10 cellular contexts compared by ENCODE assay signal in the genomic region with DNA sequence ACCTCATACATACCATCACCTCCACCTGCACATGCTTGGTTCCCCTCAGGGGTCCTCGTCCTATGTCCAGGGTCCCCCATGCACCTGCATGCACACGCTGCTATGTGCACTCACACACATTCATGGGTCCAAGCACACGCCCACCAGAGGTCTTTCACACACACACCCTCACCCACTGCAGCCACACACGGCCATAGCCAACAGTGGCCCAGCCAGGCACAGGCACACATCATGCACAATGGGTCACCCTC. TPM values are rescaled to one million over a fixed set of nuclear protein-coding genes. Genes with fewer than 3 reads are reported as not detected.
DNase-seq lines count a peak whose midpoint lies in the region; ATAC-seq and TF ChIP-seq lines count a peak whose summit lies in the region.
"Had no signal": no experiment of that assay in that cellular context is flagged by ENCODE, and none has a peak within 500 bp of the region (broad histone marks: within the 10 kb centered on the region; RNA-seq: fewer than 3 reads in every experiment).

No MANE protein-coding gene starts in this region.

- H3K27me3 ChIP-seq in ectodermal cell (ENCODE audit: control insufficient read depth, insufficient read depth, low read length, poor library complexity, severe bottlenecking) = peaks cover 6% of the 10 kb centered on the region

- H3K4me1 Mint-ChIP-seq in stimulated activated naive CD8-positive, alpha-beta T cell treated with anti-CD3 and anti-CD28 coated beads, Interleukin-15, Interleukin-2, amounts not matched to agents 100 ng/mL and 50 ng/mL, for 24 hours (ENCODE audit: low read depth) = peaks cover 14% of the 10 kb centered on the region
- H3K4me1 Mint-ChIP-seq in natural killer cell = peaks cover 11 to 17% of the 10 kb centered on the region in 2 donors

- H3K36me3 ChIP-seq in ectodermal cell (ENCODE audit: control insufficient read depth, insufficient read depth, low read length) = no peaks in the 10 kb centered on the region

- H3K9me3 Mint-ChIP-seq in stimulated activated naive CD8-positive, alpha-beta T cell treated with anti-CD3 and anti-CD28 coated beads, Interleukin-15, Interleukin-2, amounts not matched to agents 100 ng/mL and 50 ng/mL, for 24 hours = no peaks in the 10 kb centered on the region
- H3K9me3 Mint-ChIP-seq in natural killer cell = no peaks in the 10 kb centered on the region

- no peak for TF ChIP-seq CTCF in natural killer cell (IDR thresholded peaks at IDR 0.05)

- peak overlapping the region; percentile 73 for H3K4me3 ChIP-seq in ectodermal cell (ENCODE audit: insufficient read depth, low read depth, low read length)

- H3K27ac Mint-ChIP-seq in stimulated activated naive CD8-positive, alpha-beta T cell treated with anti-CD3 and anti-CD28 coated beads, Interleukin-15, Interleukin-2, amounts not matched to agents 100 ng/mL and 50 ng/mL, for 24 hours = peak overlapping the region; percentile 83
- H3K27ac Mint-ChIP-seq in natural killer cell = peak overlapping the region in 1 of 2 donors; percentile 49

- peaks cover 48% of the 10 kb centered on the region for H3K4me1 ChIP-seq in ectodermal cell (ENCODE audit: control insufficient read depth, insufficient read depth, low read length)

- H3K27me3 Mint-ChIP-seq in stimulated activated naive CD8-positive, alpha-beta T cell treated with anti-CD3 and anti-CD28 coated beads, Interleukin-15, Interleukin-2, amounts not matched to agents 100 ng/mL and 50 ng/mL, for 24 hours = peaks cover 53% of the 10 kb centered on the region
- peaks cover 49 to 53% of the 10 kb centered on the region in 2 donors for H3K27me3 Mint-ChIP-seq in natural killer cell (ENCODE audit: low read depth in 2 of 2)

- WGBS in ectodermal cell, 2 experiments = 63 to 71% methylated on average over 4 of the region's 4 CpGs

- DNase-seq in stimulated activated naive CD8-positive, alpha-beta T cell treated with anti-CD3 and anti-CD28 coated beads, Interleukin-15, Interleukin-2, amounts not matched to agents 100 U/mL and 50 U/mL, for 24 hours = no peak
- DNase-seq in natural killer cell = no peak
- DNase-seq in cortex of kidney (lab: John Stamatoyannopoulos, UW) = no peak
- no peak for DNase-seq in HT-29 (ENCODE audit: low spot score)
- no peak for DNase-seq in NCI-H1105 (lab: John Stamatoyannopoulos, UW)
- DNase-seq: effector CD4-positive, alpha-beta T cell had no signal

- H3K9me3 ChIP-seq in ectodermal cell (ENCODE audit: control insufficient read depth, low read length) = no peaks in the 10 kb centered on the region

- intact Hi-C loops in natural killer cell (cut with micrococcal nuclease) = no loop called here

- peak overlapping the region; percentile 77 for H3K4me3 Mint-ChIP-seq in stimulated activated naive CD8-positive, alpha-beta T cell treated with anti-CD3 and anti-CD28 coated beads, Interleukin-15, Interleukin-2, amounts not matched to agents 100 ng/mL and 50 ng/mL, for 24 hours
- H3K4me3 Mint-ChIP-seq in natural killer cell = peak overlapping the region; percentile 80

- H3K36me3 Mint-ChIP-seq in stimulated activated naive CD8-positive, alpha-beta T cell treated with anti-CD3 and anti-CD28 coated beads, Interleukin-15, Interleukin-2, amounts not matched to agents 100 ng/mL and 50 ng/mL, for 24 hours (ENCODE audit: low read depth) = no peaks in the 10 kb centered on the region
- no peaks in the 10 kb centered on the region for H3K36me3 Mint-ChIP-seq in natural killer cell

- no peak for ATAC-seq in stimulated activated naive CD8-positive, alpha-beta T cell treated with anti-CD3 and anti-CD28 coated beads, Interleukin-15, Interleukin-2, amounts not matched to agents 100 U/mL and 50 U/mL, for 24 hours
- no peak for ATAC-seq in natural killer cell
- ATAC-seq in HG02588 (IDR thresholded peaks at IDR 0.05; ENCODE audit: unreplicated experiment) = no peak

- H3K27ac ChIP-seq in ectodermal cell (ENCODE audit: insufficient read depth, low read depth, low read length, poor library complexity, severe bottlenecking) = no peak overlapping the region
- H3K27ac ChIP-seq: KMS-11 had no signal

RNA-seq across cellular contexts. Expression of a gene that starts 1.2 kb away (rescaled TPM):
- polyA plus RNA-seq in ectodermal cell (2013, experiment 1 of 4) = 66.7 TPM
- polyA plus RNA-seq in ectodermal cell (2013, experiment 2 of 4) = 76.6 TPM
- polyA plus RNA-seq in ectodermal cell (2013, experiment 3 of 4) = 67.5 TPM
- polyA plus RNA-seq in ectodermal cell (2013, experiment 4 of 4) = 72.5 TPM
- total RNA-seq in natural killer cell = under 1 TPM in 2 of 3 donors, not detected in 1; 0.33 to 0.63 TPM
- total RNA-seq in HT-29 (2014; rRNA removed; shearing (Covaris generic)) = 0.31 and 0.42 TPM in 2 replicates
